Comparison of ENCODE assay signal across 8 cellular contexts in the genomic region with DNA sequence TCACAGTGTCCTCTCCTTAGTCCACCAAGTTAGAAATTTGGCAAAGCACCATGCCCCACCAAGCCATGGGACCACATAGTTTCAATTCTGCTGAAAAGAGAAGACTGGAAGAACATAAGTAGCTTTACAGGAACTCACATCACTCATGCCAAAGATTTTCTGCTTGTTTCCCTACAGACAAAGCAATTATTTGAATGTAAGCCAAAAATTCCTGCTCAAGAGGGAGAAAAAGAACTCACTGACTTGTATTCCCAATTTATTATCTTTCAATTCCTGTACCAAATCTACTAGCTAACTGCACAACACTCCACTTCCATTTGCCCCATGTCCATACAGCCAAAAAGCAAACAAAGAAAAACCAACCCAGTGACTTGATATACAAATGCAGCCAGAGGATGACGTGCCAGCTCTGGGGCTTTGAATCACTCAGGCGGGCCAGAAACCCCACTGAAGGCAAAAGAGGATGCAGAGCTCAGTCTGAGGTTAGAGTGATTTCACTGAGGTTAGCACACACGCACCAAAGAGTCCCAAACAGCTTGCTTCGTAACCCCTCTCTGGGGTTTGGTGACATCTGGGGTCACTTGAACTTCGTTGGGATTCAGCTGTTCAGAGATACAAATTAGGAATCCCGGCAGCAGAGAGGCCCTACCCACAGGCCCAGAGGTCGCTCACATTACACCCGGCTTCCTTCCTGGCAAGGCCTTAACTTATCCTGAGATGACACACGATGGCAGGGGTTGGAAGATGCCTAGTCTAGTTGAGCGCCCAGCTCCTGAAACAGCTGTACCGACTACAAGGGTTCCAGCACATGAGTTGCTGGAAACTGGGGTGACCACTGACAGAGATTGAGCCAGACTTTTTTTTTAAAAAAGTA. TPM values are rescaled to one million over a fixed set of nuclear protein-coding genes. Genes with fewer than 3 reads are reported as not detected.
DNase-seq lines count a peak whose midpoint lies in the region; ATAC-seq lines count a peak whose summit lies in the region.

No MANE protein-coding gene starts in this region.

- H3K27ac Mint-ChIP-seq in T-helper 17 cell: peak overlapping the region; percentile 98

- H3K4me3 Mint-ChIP-seq in T-helper 17 cell: peak overlapping the region; percentile 97

- no peaks in the 10 kb centered on the region for H3K9me3 ChIP-seq in T-helper 17 cell (ENCODE audit: control insufficient read depth, low read length, poor library complexity, severe bottlenecking)

- peaks cover 67% of the 10 kb centered on the region for H3K4me1 Mint-ChIP-seq in T-helper 17 cell

- in situ Hi-C loops in ACHN (cut with HindIII; ENCODE audit: low pct_ligation_motif_present, low pct_unique_long_range_greater_than_20kb, low sequenced_read_pairs): no loop called here

- no peaks in the 10 kb centered on the region for H3K27me3 Mint-ChIP-seq in T-helper 17 cell

- intact Hi-C loops in left colon (cut with DNase I, micrococcal nuclease): no loop called here

- peaks cover 5% of the 10 kb centered on the region for H3K36me3 Mint-ChIP-seq in T-helper 17 cell (ENCODE audit: low read depth)

- DNase-seq in ACHN: peak; percentile 64
- peak; percentile 33 to 63 (median 58) for DNase-seq in T-helper 17 cell
- DNase-seq in astrocyte of the hippocampus (ENCODE audit: low read depth, low spot score): peak; percentile 91
- DNase-seq in left colon: peak; percentile 48 to 55
- peak; percentile 54 to 77 for DNase-seq in stimulated activated CD4-positive, alpha-beta T cell treated with anti-CD3 and anti-CD28 coated beads, Interleukin-4, amount 100 ng/mL, for 4 hours
- DNase-seq in putamen (ENCODE audit: low spot score): no peak

- peak; percentile 50 for ATAC-seq in GM18909 (IDR thresholded peaks at IDR 0.05; ENCODE audit: poor library complexity, unreplicated experiment)
- ATAC-seq in HG03103 (IDR thresholded peaks at IDR 0.05; ENCODE audit: low read depth, unreplicated experiment): peak; percentile 43
- peak; percentile 82 for ATAC-seq in T-helper 17 cell
- ATAC-seq in left colon: peak; percentile 27

RNA-seq across cellular contexts. Expression of a gene that starts 1.7 kb away (rescaled TPM):
- total RNA-seq in T-helper 17 cell: 10 to 100 TPM; 51.8 to 55.8 TPM
- total RNA-seq in left colon: 1 to 10 TPM; 5.3 to 10.0 TPM

Comparison
In these comparisons a context has a peak if more than half of its experiments do, and no peak if none do; other contexts are left out.
1. ATAC-seq: peak in every context shown above with its lines; median percentile 82 in T-helper 17 cell; 50 in GM18909; 43 in HG03103; 27 in left colon.
2. RNA of a gene that starts 1.7 kb away (total RNA-seq): 51.8 to 55.8 TPM in T-helper 17 cell; 5.3 to 10.0 TPM in left colon; every median in the first group is over 4 times any median in the second.